Comparison of ENCODE assay signal across 1 cellular context in the genomic region with DNA sequence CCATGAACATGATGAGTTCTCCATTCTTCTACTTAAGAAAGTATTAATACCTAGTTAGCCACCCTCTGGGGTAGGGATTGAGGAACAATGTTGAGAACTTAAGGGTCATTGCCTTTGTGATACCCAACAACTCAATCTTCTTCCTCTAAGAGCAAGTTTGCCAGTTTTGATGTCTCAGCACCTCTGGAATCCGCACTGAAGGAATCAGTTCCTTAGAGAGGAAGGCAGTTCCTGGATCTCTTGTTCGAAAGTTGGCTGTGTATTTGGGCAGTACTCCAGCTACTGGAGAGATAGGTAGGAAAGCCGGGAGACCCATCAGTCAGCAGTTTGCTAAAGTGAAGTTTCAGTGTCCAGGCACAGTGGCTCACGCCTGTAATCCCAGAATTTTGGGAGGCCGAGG.
TF ChIP-seq lines count a peak whose summit lies in the region.

No MANE protein-coding gene starts in this region.

TF ChIP-seq in GM23338, 12 proteins besides CTCF, POLR2A, EP300 and RAD21 (continued from another document):
- TF ChIP-seq, protein P1, sequence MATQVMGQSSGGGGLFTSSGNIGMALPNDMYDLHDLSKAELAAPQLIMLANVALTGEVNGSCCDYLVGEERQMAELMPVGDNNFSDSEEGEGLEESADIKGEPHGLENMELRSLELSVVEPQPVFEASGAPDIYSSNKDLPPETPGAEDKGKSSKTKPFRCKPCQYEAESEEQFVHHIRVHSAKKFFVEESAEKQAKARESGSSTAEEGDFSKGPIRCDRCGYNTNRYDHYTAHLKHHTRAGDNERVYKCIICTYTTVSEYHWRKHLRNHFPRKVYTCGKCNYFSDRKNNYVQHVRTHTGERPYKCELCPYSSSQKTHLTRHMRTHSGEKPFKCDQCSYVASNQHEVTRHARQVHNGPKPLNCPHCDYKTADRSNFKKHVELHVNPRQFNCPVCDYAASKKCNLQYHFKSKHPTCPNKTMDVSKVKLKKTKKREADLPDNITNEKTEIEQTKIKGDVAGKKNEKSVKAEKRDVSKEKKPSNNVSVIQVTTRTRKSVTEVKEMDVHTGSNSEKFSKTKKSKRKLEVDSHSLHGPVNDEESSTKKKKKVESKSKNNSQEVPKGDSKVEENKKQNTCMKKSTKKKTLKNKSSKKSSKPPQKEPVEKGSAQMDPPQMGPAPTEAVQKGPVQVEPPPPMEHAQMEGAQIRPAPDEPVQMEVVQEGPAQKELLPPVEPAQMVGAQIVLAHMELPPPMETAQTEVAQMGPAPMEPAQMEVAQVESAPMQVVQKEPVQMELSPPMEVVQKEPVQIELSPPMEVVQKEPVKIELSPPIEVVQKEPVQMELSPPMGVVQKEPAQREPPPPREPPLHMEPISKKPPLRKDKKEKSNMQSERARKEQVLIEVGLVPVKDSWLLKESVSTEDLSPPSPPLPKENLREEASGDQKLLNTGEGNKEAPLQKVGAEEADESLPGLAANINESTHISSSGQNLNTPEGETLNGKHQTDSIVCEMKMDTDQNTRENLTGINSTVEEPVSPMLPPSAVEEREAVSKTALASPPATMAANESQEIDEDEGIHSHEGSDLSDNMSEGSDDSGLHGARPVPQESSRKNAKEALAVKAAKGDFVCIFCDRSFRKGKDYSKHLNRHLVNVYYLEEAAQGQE (IDR thresholded peaks at IDR 0.05; ENCODE audit: unreplicated experiment), result no peak
- no peak for TF ChIP-seq ZNF331 (CRISPR knock-in tag; IDR thresholded peaks at IDR 0.05; ENCODE audit: low read depth)
